ENCODE assay signal across 22 cellular contexts in the genomic region with DNA sequence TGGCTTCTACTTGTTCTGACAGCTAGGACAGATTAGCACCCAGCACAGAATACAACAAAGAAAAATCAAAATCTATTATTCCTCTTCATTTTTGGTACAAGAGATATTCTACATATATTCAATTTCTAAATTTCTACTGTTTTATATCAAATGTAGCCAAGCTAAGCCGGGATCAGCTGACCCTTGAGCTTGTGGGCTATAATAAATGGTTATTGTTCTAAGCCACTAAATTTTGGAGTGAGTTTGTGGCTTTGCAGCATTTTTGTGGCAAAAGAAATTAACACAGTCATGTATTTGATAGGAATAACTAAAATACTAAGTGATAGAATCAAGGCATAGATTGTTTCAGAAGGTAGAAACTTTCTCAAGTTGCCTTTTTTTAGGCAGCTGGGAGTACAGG.
"Had no signal": no experiment of that assay in that cellular context is flagged by ENCODE, and none has a peak within 500 bp of the region (broad histone marks: within the 10 kb centered on the region; RNA-seq: fewer than 3 reads in every experiment).

No MANE protein-coding gene starts in this region.

- H3K36me3 Mint-ChIP-seq: activated naive CD4-positive, alpha-beta T cell treated with anti-CD3 and anti-CD28 coated beads, Interleukin-2, amount 10 ng/mL, durations not matched to agents 7 days and 5 days; T-cell had no signal

- DNase-seq: activated CD4-positive, alpha-beta T cell treated with anti-CD3 and anti-CD28 coated beads, Interleukin-2, amount 10 ng/mL, durations not matched to agents 24 days and 14 days; activated CD4-positive, CD25-positive, alpha-beta regulatory T cell; activated CD8-positive, alpha-beta memory T cell treated with anti-CD3 and anti-CD28 coated beads, Interleukin-2, amount 50 U/mL, for 4 hours; activated naive CD4-positive, alpha-beta T cell treated with anti-CD3 and anti-CD28 coated beads, Interleukin-2, amount 10 ng/mL, durations not matched to agents 7 days and 5 days; activated naive CD8-positive, alpha-beta T cell treated with anti-CD3 and anti-CD28 coated beads, Interleukin-2, amount 50 U/mL, for 24 hours; activated T-cell treated with anti-CD3 and anti-CD28 coated beads, Interleukin-2, amount 50 U/mL, for 4 hours; aorta; cerebellar nuclear complex; effector CD8-positive, alpha-beta T cell; esophagus squamous epithelium; nephron progenitor cell; occipital lobe; retina; SK-N-SH; stimulated activated CD4-positive, alpha-beta T cell treated with anti-CD3 and anti-CD28 coated beads, Interleukin-12 subunit alpha, Interleukin-12 subunit beta, amount 100 ng/mL, for 4 hours; stimulated activated CD4-positive, alpha-beta T cell treated with anti-CD3 and anti-CD28 coated beads, Interleukin-1b, Interleukin-23, amount 100 ng/mL, for 48 hours; stimulated activated CD8-positive, alpha-beta memory T cell treated with anti-CD3 and anti-CD28 coated beads, Interleukin-4, amount 100 ng/mL, for 48 hours; stimulated activated naive CD4-positive, alpha-beta T cell; T-cell had no signal

- H3K4me2 ChIP-seq: hepatocyte, SK-N-SH had no signal

- H3K9me3 Mint-ChIP-seq: activated CD4-positive, alpha-beta T cell treated with anti-CD3 and anti-CD28 coated beads, Interleukin-2, amount 10 ng/mL, durations not matched to agents 24 days and 14 days; activated naive CD4-positive, alpha-beta T cell treated with anti-CD3 and anti-CD28 coated beads, Interleukin-2, amount 10 ng/mL, durations not matched to agents 7 days and 5 days; activated naive CD8-positive, alpha-beta T cell treated with anti-CD3 and anti-CD28 coated beads, Interleukin-2, amount 50 U/mL, for 24 hours; activated T-cell treated with anti-CD3 and anti-CD28 coated beads, Interleukin-2, amount 50 U/mL, for 4 hours; nephron progenitor cell; T-cell; type B pancreatic cell had no signal

- H3K9me3 ChIP-seq: esophagus squamous epithelium, SK-N-SH had no signal

- H3K27me3 ChIP-seq: esophagus squamous epithelium, hepatocyte had no signal

- ATAC-seq: activated naive CD8-positive, alpha-beta T cell treated with anti-CD3 and anti-CD28 coated beads, Interleukin-2, amount 50 U/mL, for 24 hours; activated T-cell treated with anti-CD3 and anti-CD28 coated beads, Interleukin-2, amount 50 U/mL, for 4 hours; T-cell had no signal

- H3K4me3 ChIP-seq: esophagus squamous epithelium, hepatocyte, lung had no signal

- H3K4me3 Mint-ChIP-seq: activated CD4-positive, alpha-beta T cell treated with anti-CD3 and anti-CD28 coated beads, Interleukin-2, amount 10 ng/mL, durations not matched to agents 24 days and 14 days; activated naive CD4-positive, alpha-beta T cell treated with anti-CD3 and anti-CD28 coated beads, Interleukin-2, amount 10 ng/mL, durations not matched to agents 7 days and 5 days; activated naive CD8-positive, alpha-beta T cell treated with anti-CD3 and anti-CD28 coated beads, Interleukin-2, amount 50 U/mL, for 24 hours; activated T-cell treated with anti-CD3 and anti-CD28 coated beads, Interleukin-2, amount 50 U/mL, for 4 hours; nephron progenitor cell; T-cell; type B pancreatic cell had no signal

- H3K27ac ChIP-seq: esophagus squamous epithelium, hepatocyte had no signal

- H3K27me3 Mint-ChIP-seq: activated CD4-positive, alpha-beta T cell treated with anti-CD3 and anti-CD28 coated beads, Interleukin-2, amount 10 ng/mL, durations not matched to agents 24 days and 14 days; activated naive CD4-positive, alpha-beta T cell treated with anti-CD3 and anti-CD28 coated beads, Interleukin-2, amount 10 ng/mL, durations not matched to agents 7 days and 5 days; activated naive CD8-positive, alpha-beta T cell treated with anti-CD3 and anti-CD28 coated beads, Interleukin-2, amount 50 U/mL, for 24 hours; T-cell; type B pancreatic cell had no signal

- H2AFZ ChIP-seq: hepatocyte had no signal

- H3K9ac ChIP-seq: SK-N-SH had no signal

- H3K36me3 ChIP-seq: esophagus squamous epithelium had no signal

- H3K4me1 Mint-ChIP-seq: activated CD4-positive, alpha-beta T cell treated with anti-CD3 and anti-CD28 coated beads, Interleukin-2, amount 10 ng/mL, durations not matched to agents 24 days and 14 days had no signal

- H3K27ac Mint-ChIP-seq: activated CD4-positive, alpha-beta T cell treated with anti-CD3 and anti-CD28 coated beads, Interleukin-2, amount 10 ng/mL, durations not matched to agents 24 days and 14 days; activated naive CD4-positive, alpha-beta T cell treated with anti-CD3 and anti-CD28 coated beads, Interleukin-2, amount 10 ng/mL, durations not matched to agents 7 days and 5 days; activated naive CD8-positive, alpha-beta T cell treated with anti-CD3 and anti-CD28 coated beads, Interleukin-2, amount 50 U/mL, for 24 hours; T-cell; type B pancreatic cell had no signal
